Comparison of ENCODE assay signal across 25 cellular contexts in genomic region chr3:167167491-167167890, GRCh38.
"Had no signal": no experiment of that assay in that cellular context is flagged by ENCODE, and none has a peak within 500 bp of the region (broad histone marks: within the 10 kb centered on the region; RNA-seq: fewer than 3 reads in every experiment).

No MANE protein-coding gene starts in this region.

- H3K36me3 ChIP-seq: Peyer's patch had no signal

- DNase-seq: activated B cell treated with CpG ODN at 0.5 μM for 24 hours; activated CD4-positive, alpha-beta T cell treated with anti-CD3 and anti-CD28 coated beads for 1 hour; activated CD4-positive, alpha-beta T cell treated with anti-CD3 and anti-CD28 coated beads, Interleukin-2, amount 10 ng/mL, durations not matched to agents 24 days and 14 days; activated CD4-positive, alpha-beta T cell treated with anti-CD3 and anti-CD28 coated beads, Interleukin-2, amount 50 U/mL, for 48 hours; activated CD8-positive, alpha-beta memory T cell treated with anti-CD3 and anti-CD28 coated beads, Interleukin-2, amount 10 ng/mL, durations not matched to agents 7 days and 5 days; activated effector memory CD4-positive, alpha-beta T cell treated with Interleukin-2 at 50 U/mL for 16 hours; activated naive CD4-positive, alpha-beta T cell; activated T-cell treated with anti-CD3 and anti-CD28 coated beads, Interleukin-2, amount 50 U/mL, for 24 hours; aorta; body of pancreas; MV-4-11; NCI-H1092 treated with DMSO at 0.1 percent for 48 hours; NCI-H1417 treated with DMSO at 0.1 percent for 48 hours; NCI-H1694; NCI-H2029; NCI-H2107; NCI-H2171 treated with DMSO at 0.1 percent for 48 hours; NCI-H226; NCI-H774; NK-92 treated with Interleukin-12 subunit alpha and Interleukin-12 subunit beta, amount 100 ng/mL, for 24 hours; OCI-M1; Peyer's patch; SHP77 treated with DMSO at 0.1 percent for 48 hours had no signal

- H3K9me3 ChIP-seq: body of pancreas, Peyer's patch had no signal

- H3K4me1 ChIP-seq: Peyer's patch had no signal

- ATAC-seq: activated CD8-positive, alpha-beta memory T cell treated with anti-CD3 and anti-CD28 coated beads, Interleukin-2, amount 10 ng/mL, durations not matched to agents 7 days and 5 days; body of pancreas had no signal

- H3K9ac ChIP-seq: KMS-11 had no signal

- H3K4me2 ChIP-seq: KMS-11 had no signal

- H3K27me3 ChIP-seq: body of pancreas, Peyer's patch had no signal

- H3K27ac ChIP-seq: body of pancreas, KMS-11, Peyer's patch, RWPE1 had no signal

- H3K4me3 ChIP-seq: body of pancreas, Peyer's patch had no signal
